Comparison of ENCODE assay signal across 22 cellular contexts in the genomic region with DNA sequence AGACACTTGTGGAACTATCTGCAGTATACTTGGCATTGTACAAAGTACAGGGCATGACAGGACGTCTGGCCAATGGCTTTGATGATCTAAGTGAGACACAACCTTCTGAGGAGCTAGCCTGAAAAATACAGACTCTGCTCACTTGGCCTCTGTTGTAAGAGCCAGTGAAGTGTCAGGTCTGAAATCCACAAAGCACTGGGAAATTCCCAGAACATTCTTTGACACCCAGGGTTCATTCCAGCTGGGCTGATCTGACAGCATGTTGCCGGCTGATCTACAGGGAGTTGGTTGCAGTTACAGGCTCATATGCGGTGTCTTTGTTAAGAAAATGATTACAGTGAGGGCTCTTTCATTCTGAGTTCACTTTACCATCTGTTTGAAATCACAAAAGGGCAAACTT.
DNase-seq lines count a peak whose midpoint lies in the region; ATAC-seq and TF ChIP-seq lines count a peak whose summit lies in the region.
"Had no signal": no experiment of that assay in that cellular context is flagged by ENCODE, and none has a peak within 500 bp of the region (broad histone marks: within the 10 kb centered on the region; RNA-seq: fewer than 3 reads in every experiment).

No MANE protein-coding gene starts in this region.

- H3K4me1 ChIP-seq in CD4-positive, alpha-beta memory T cell (ENCODE audit: insufficient read depth, low read length) = no peaks in the 10 kb centered on the region
- H3K4me1 ChIP-seq: pancreas, Peyer's patch, vagina had no signal

- H3K9me3 Mint-ChIP-seq in WTC11 (no peaks in the 10 kb centered on the region), nephron (no peaks in the 10 kb centered on the region)
- H3K9me3 Mint-ChIP-seq in CD4-positive, alpha-beta memory T cell = peaks cover 0 to 3% (median 0%) of the 10 kb centered on the region in 8 donors
- H3K9me3 Mint-ChIP-seq: CD8-positive, alpha-beta T cell; effector memory CD8-positive, alpha-beta T cell had no signal

- ATAC-seq in WTC11 = peak; percentile 41; the same call in 1 of the 2 replicates
- no peak for ATAC-seq in GM18907 (IDR thresholded peaks at IDR 0.05; ENCODE audit: unreplicated experiment)
- ATAC-seq: activated CD8-positive, alpha-beta memory T cell treated with anti-CD3 and anti-CD28 coated beads, Interleukin-2, amount 10 ng/mL, durations not matched to agents 7 days and 5 days; CD8-positive, alpha-beta T cell; effector memory CD8-positive, alpha-beta T cell had no signal

- intact Hi-C loops in CD4-positive, alpha-beta memory T cell (cut with micrococcal nuclease) = no loop called here

- no peak overlapping the region for H3K27ac ChIP-seq in CD4-positive, alpha-beta memory T cell (ENCODE audit: low read depth, low read length)
- H3K27ac ChIP-seq: pancreas, Peyer's patch, vagina had no signal

- no peaks in the 10 kb centered on the region for H3K9me3 ChIP-seq in CD4-positive, alpha-beta memory T cell (ENCODE audit: control insufficient read depth in 1 of 2, low read length in 2 of 2)
- H3K9me3 ChIP-seq: pancreas, Peyer's patch, SK-N-SH, vagina had no signal

- peaks cover 9% of the 10 kb centered on the region for H3K4me1 Mint-ChIP-seq in WTC11
- H3K4me1 Mint-ChIP-seq in nephron = peaks cover 17% of the 10 kb centered on the region
- H3K4me1 Mint-ChIP-seq in CD4-positive, alpha-beta memory T cell = no peaks in the 10 kb centered on the region

- no peak for TF ChIP-seq CTCF in WTC11 (IDR thresholded peaks at IDR 0.05)
- no peak for TF ChIP-seq CTCF in fibroblast of pulmonary artery (IDR thresholded peaks at IDR 0.05; ENCODE audit: low read length, missing control alignments)
- TF ChIP-seq CTCF in nephron (IDR thresholded peaks at IDR 0.05; ENCODE audit: unreplicated experiment in 3 of 3) = no peak

- no peak overlapping the region for H3K4me3 ChIP-seq in fibroblast of pulmonary artery (replicated peaks; ENCODE audit: low read depth, low read length)
- H3K4me3 ChIP-seq in CD4-positive, alpha-beta memory T cell (ENCODE audit: low read length in 2 of 2) = no peak overlapping the region
- H3K4me3 ChIP-seq: pancreas, Peyer's patch, vagina had no signal

- no peaks in the 10 kb centered on the region for H3K36me3 ChIP-seq in CD4-positive, alpha-beta memory T cell (ENCODE audit: insufficient read depth, low read length)
- H3K36me3 ChIP-seq: pancreas, Peyer's patch, vagina had no signal

- DNase-seq in EL (peak; percentile 5), WTC11 (ENCODE audit: low spot score) (no peak), fibroblast of pulmonary artery (ENCODE audit: low read depth) (peak; percentile 2), hepatic stellate cell (ENCODE audit: low spot score) (no peak), KG1 (lab: John Stamatoyannopoulos, UW) (no peak)
- DNase-seq in CD4-positive, alpha-beta memory T cell = no peak
- DNase-seq: activated CD4-positive, CD25-positive, alpha-beta regulatory T cell treated with anti-CD3 and anti-CD28 coated beads, Interleukin-2, amount 50 U/mL, for 72 hours; activated CD8-positive, alpha-beta memory T cell treated with anti-CD3 and anti-CD28 coated beads, Interleukin-2, amount 10 ng/mL, durations not matched to agents 7 days and 5 days; activated effector memory CD4-positive, alpha-beta T cell treated with Interleukin-2 at 50 U/mL for 16 hours; CD8-positive, alpha-beta T cell; effector memory CD8-positive, alpha-beta T cell; foreskin melanocyte; NCI-H1436 treated with DMSO at 0.1 percent for 48 hours; pancreas; Peyer's patch; SK-N-SH; stimulated activated CD4-positive, alpha-beta T cell treated with anti-CD3 and anti-CD28 coated beads, Interleukin-4, amount 100 ng/mL, for 1 hour; substantia nigra; T-helper 9 cell had no signal

- CTCF ChIA-PET in WTC11 (lab: Charles Lee) = no interaction called here
- CTCF ChIA-PET in CD4-positive, alpha-beta memory T cell (lab: Charles Lee; ENCODE audit: partially characterized antibody) = no interaction called here

- H3K27me3 ChIP-seq in CD4-positive, alpha-beta memory T cell (ENCODE audit: insufficient read depth, low read length) = no peaks in the 10 kb centered on the region
- H3K27me3 ChIP-seq: pancreas, Peyer's patch, vagina had no signal

- H3K27ac Mint-ChIP-seq in WTC11 (no peak overlapping the region), nephron (peak overlapping the region; percentile 15 to 88 (median 84))
- H3K27ac Mint-ChIP-seq in CD4-positive, alpha-beta memory T cell = no peak overlapping the region
- H3K27ac Mint-ChIP-seq: activated CD8-positive, alpha-beta memory T cell treated with anti-CD3 and anti-CD28 coated beads, Interleukin-2, amount 10 ng/mL, durations not matched to agents 7 days and 5 days; CD8-positive, alpha-beta T cell; effector memory CD8-positive, alpha-beta T cell had no signal

- H3K4me3 Mint-ChIP-seq in WTC11 = no peak overlapping the region
- no peak overlapping the region for H3K4me3 Mint-ChIP-seq in nephron
- no peak overlapping the region for H3K4me3 Mint-ChIP-seq in CD4-positive, alpha-beta memory T cell
- H3K4me3 Mint-ChIP-seq: activated CD8-positive, alpha-beta memory T cell treated with anti-CD3 and anti-CD28 coated beads, Interleukin-2, amount 10 ng/mL, durations not matched to agents 7 days and 5 days; CD8-positive, alpha-beta T cell; effector memory CD8-positive, alpha-beta T cell had no signal

- H3K36me3 Mint-ChIP-seq in WTC11 (no peaks in the 10 kb centered on the region), nephron (ENCODE audit: low read depth) (no peaks in the 10 kb centered on the region)
- no peaks in the 10 kb centered on the region for H3K36me3 Mint-ChIP-seq in CD4-positive, alpha-beta memory T cell
- H3K36me3 Mint-ChIP-seq: activated CD8-positive, alpha-beta memory T cell treated with anti-CD3 and anti-CD28 coated beads, Interleukin-2, amount 10 ng/mL, durations not matched to agents 7 days and 5 days; CD8-positive, alpha-beta T cell had no signal

- H3K27me3 Mint-ChIP-seq in WTC11 (ENCODE audit: low read depth) (no peaks in the 10 kb centered on the region), nephron (ENCODE audit: low read depth) (no peaks in the 10 kb centered on the region)
- no peaks in the 10 kb centered on the region for H3K27me3 Mint-ChIP-seq in CD4-positive, alpha-beta memory T cell
- H3K27me3 Mint-ChIP-seq: effector memory CD8-positive, alpha-beta T cell had no signal

- POLR2A ChIA-PET in WTC11 (lab: Charles Lee) = no interaction called here
- POLR2A ChIA-PET in CD4-positive, alpha-beta memory T cell (lab: Charles Lee; ENCODE audit: partially characterized antibody) = no interaction called here

TF ChIP-seq in WTC11, 78 proteins besides CTCF, POLR2A, EP300 and RAD21 (continues in another document):
- TF ChIP-seq NFATC4 (CRISPR knock-in tag; IDR thresholded peaks at IDR 0.05) = no peak
- TF ChIP-seq, protein P1, sequence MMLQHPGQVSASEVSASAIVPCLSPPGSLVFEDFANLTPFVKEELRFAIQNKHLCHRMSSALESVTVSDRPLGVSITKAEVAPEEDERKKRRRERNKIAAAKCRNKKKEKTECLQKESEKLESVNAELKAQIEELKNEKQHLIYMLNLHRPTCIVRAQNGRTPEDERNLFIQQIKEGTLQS (CRISPR knock-in tag; conservative IDR thresholded peaks at IDR 0.05) = no peak
- TF ChIP-seq ZNF416 (CRISPR knock-in tag; IDR thresholded peaks at IDR 0.05) = no peak
- TF ChIP-seq CREB1 (CRISPR knock-in tag; IDR thresholded peaks at IDR 0.05) = no peak
- TF ChIP-seq, protein P2, sequence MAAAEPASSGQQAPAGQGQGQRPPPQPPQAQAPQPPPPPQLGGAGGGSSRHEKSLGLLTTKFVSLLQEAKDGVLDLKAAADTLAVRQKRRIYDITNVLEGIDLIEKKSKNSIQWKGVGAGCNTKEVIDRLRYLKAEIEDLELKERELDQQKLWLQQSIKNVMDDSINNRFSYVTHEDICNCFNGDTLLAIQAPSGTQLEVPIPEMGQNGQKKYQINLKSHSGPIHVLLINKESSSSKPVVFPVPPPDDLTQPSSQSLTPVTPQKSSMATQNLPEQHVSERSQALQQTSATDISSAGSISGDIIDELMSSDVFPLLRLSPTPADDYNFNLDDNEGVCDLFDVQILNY (CRISPR knock-in tag; IDR thresholded peaks at IDR 0.05) = no peak
- no peak for TF ChIP-seq CREM (CRISPR knock-in tag; IDR thresholded peaks at IDR 0.05)
- TF ChIP-seq, protein P3, sequence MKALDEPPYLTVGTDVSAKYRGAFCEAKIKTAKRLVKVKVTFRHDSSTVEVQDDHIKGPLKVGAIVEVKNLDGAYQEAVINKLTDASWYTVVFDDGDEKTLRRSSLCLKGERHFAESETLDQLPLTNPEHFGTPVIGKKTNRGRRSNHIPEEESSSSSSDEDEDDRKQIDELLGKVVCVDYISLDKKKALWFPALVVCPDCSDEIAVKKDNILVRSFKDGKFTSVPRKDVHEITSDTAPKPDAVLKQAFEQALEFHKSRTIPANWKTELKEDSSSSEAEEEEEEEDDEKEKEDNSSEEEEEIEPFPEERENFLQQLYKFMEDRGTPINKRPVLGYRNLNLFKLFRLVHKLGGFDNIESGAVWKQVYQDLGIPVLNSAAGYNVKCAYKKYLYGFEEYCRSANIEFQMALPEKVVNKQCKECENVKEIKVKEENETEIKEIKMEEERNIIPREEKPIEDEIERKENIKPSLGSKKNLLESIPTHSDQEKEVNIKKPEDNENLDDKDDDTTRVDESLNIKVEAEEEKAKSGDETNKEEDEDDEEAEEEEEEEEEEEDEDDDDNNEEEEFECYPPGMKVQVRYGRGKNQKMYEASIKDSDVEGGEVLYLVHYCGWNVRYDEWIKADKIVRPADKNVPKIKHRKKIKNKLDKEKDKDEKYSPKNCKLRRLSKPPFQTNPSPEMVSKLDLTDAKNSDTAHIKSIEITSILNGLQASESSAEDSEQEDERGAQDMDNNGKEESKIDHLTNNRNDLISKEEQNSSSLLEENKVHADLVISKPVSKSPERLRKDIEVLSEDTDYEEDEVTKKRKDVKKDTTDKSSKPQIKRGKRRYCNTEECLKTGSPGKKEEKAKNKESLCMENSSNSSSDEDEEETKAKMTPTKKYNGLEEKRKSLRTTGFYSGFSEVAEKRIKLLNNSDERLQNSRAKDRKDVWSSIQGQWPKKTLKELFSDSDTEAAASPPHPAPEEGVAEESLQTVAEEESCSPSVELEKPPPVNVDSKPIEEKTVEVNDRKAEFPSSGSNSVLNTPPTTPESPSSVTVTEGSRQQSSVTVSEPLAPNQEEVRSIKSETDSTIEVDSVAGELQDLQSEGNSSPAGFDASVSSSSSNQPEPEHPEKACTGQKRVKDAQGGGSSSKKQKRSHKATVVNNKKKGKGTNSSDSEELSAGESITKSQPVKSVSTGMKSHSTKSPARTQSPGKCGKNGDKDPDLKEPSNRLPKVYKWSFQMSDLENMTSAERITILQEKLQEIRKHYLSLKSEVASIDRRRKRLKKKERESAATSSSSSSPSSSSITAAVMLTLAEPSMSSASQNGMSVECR (CRISPR knock-in tag; IDR thresholded peaks at IDR 0.05; ENCODE audit: borderline replicate concordance) = no peak
- no peak for TF ChIP-seq PRRX2 (CRISPR knock-in tag; IDR thresholded peaks at IDR 0.05)
- TF ChIP-seq IRF2 (CRISPR knock-in tag; IDR thresholded peaks at IDR 0.05; ENCODE audit: borderline replicate concordance, low read depth) = no peak
- no peak for TF ChIP-seq MYBL2 (CRISPR knock-in tag; IDR thresholded peaks at IDR 0.05)
- TF ChIP-seq CBFB (CRISPR knock-in tag; IDR thresholded peaks at IDR 0.05; ENCODE audit: low read depth) = no peak
- TF ChIP-seq GABPB1 (CRISPR knock-in tag; IDR thresholded peaks at IDR 0.05) = no peak
- no peak for TF ChIP-seq ZNF423 (CRISPR knock-in tag; IDR thresholded peaks at IDR 0.05)

Comparison
In these comparisons a context has a peak if more than half of its experiments do, and no peak if none do; other contexts are left out.
1. DNase-seq: peak in EL (single experiment) and fibroblast of pulmonary artery (single experiment); none in WTC11 (single experiment), hepatic stellate cell (single experiment), KG1 (single experiment) and CD4-positive, alpha-beta memory T cell (0 of 5).
2. H3K27ac Mint-ChIP-seq: peak in nephron (3 of 3); none in WTC11 (single experiment) and CD4-positive, alpha-beta memory T cell (0 of 7).